In the genomic region with DNA sequence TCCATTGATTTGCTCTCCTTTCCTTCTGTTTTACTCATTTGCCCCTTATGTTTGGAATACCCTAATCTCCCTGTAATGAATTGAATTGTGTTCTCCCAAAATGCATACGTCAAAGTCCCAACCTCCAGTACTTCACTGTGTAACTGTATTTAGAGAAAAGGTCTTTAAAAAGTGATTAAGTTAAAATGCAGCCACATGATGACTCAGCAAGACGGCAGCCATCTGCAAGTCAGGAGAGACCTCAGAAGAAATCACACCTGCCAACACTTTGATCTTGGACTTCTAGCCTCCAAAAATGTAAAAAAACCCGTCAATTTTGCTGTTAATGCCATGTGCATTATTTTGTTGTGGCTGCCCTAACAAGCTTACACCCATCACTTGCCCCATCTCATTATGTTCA, we compare ENCODE assay signal across 25 cellular contexts.
"Had no signal": no experiment of that assay in that cellular context is flagged by ENCODE, and none has a peak within 500 bp of the region (broad histone marks: within the 10 kb centered on the region; RNA-seq: fewer than 3 reads in every experiment).

No MANE protein-coding gene starts in this region.

- H2AFZ ChIP-seq: hepatocyte had no signal

- H3K4me3 ChIP-seq: body of pancreas, gastrocnemius medialis, hepatocyte, ovary, skin epidermis, thoracic aorta had no signal

- H3K27ac ChIP-seq: body of pancreas, gastrocnemius medialis, hepatocyte, ovary, skin epidermis, thoracic aorta had no signal

- H3K79me2 ChIP-seq: hepatocyte had no signal

- H3K36me3 ChIP-seq: gastrocnemius medialis, ovary, thoracic aorta had no signal

- H3K4me1 ChIP-seq: body of pancreas, gastrocnemius medialis had no signal

- DNase-seq: activated CD4-positive, alpha-beta memory T cell treated with anti-CD3 and anti-CD28 coated beads, Interleukin-2, amount 10 ng/mL, durations not matched to agents 7 days and 5 days; activated CD4-positive, alpha-beta T cell treated with anti-CD3 and anti-CD28 coated beads for 1 hour; activated CD4-positive, alpha-beta T cell treated with anti-CD3 and anti-CD28 coated beads, Interleukin-2, amount 10 ng/mL, durations not matched to agents 7 days and 5 days; activated naive CD4-positive, alpha-beta T cell; activated T-cell treated with anti-CD3 and anti-CD28 coated beads, Interleukin-2, amount 50 U/mL, for 4 hours; body of pancreas; effector CD8-positive, alpha-beta T cell; gastrocnemius medialis; immature natural killer cell; kidney; left colon; mammary epithelial cell; midbrain; naive thymus-derived CD4-positive, alpha-beta T cell; ovary; retina; stimulated activated CD4-positive, alpha-beta T cell treated with anti-CD3 and anti-CD28 coated beads, Interleukin-4, amount 100 ng/mL, for 24 hours; T-helper 2 cell; trophoblast cell had no signal

- H3K4me2 ChIP-seq: hepatocyte had no signal

- H3K9me3 ChIP-seq: body of pancreas, gastrocnemius medialis, ovary, thoracic aorta had no signal

- H3K27me3 ChIP-seq: body of pancreas, gastrocnemius medialis, hepatocyte, ovary had no signal

- ATAC-seq: activated naive CD4-positive, alpha-beta T cell treated with anti-CD3 and anti-CD28 coated beads, Interleukin-2, amount 50 U/mL, for 72 hours; activated T-cell treated with anti-CD3 and anti-CD28 coated beads, Interleukin-2, amount 50 U/mL, for 4 hours; body of pancreas; gastrocnemius medialis; left colon; naive thymus-derived CD4-positive, alpha-beta T cell; sciatic nerve; stimulated activated effector memory CD8-positive, alpha-beta T cell treated with anti-CD3 and anti-CD28 coated beads, Interleukin-12 subunit alpha, Interleukin-12 subunit beta, amount 100 ng/mL, for 72 hours had no signal
